8 cellular contexts compared by ENCODE assay signal in genomic region chr15:59247364-59247763, GRCh38. TPM values are rescaled to one million over a fixed set of nuclear protein-coding genes. Genes with fewer than 3 reads are reported as not detected.
A peak's percentile ranks its signal among the peaks of the same experiment; 100 is the strongest.
DNase-seq lines count a peak whose midpoint lies in the region; ATAC-seq and TF ChIP-seq lines count a peak whose summit lies in the region.

No MANE protein-coding gene starts in this region.

- no peak for ATAC-seq in GM19463 (IDR thresholded peaks at IDR 0.05; ENCODE audit: unreplicated experiment)

- no peaks in the 10 kb centered on the region for H3K36me3 ChIP-seq in cardiac muscle cell

- no peaks in the 10 kb centered on the region for H3K27me3 ChIP-seq in cardiac muscle cell

- no peaks in the 10 kb centered on the region for H3K4me1 ChIP-seq in cardiac muscle cell (ENCODE audit: low read depth)

- H3K9me3 ChIP-seq in cardiac muscle cell (ENCODE audit: low read depth), result no peaks in the 10 kb centered on the region

- peak; percentile 69 for TF ChIP-seq CTCF in cardiac muscle cell (IDR thresholded peaks at IDR 0.05; ENCODE audit: low read depth, low read length)

- H3K27ac ChIP-seq in cardiac muscle cell, result no peak overlapping the region

- DNase-seq in COLO668 (lab: John Stamatoyannopoulos, UW; ENCODE audit: unreplicated experiment) (peak; percentile 44), HS-27A (ENCODE audit: low read depth) (peak; percentile 39), SHP77 (lab: John Stamatoyannopoulos, UW) (peak; percentile 30 to 43), cardiac muscle cell (ENCODE audit: low read depth in 1 of 2, low spot score in 1 of 2) (peak; percentile 87 to 89), putamen (ENCODE audit: low spot score) (peak; percentile 58), foreskin melanocyte (no peak)
- peak; percentile 39 for DNase-seq in activated naive CD4-positive, alpha-beta T cell treated with anti-CD3 and anti-CD28 coated beads, Interleukin-2, amount 50 U/mL, for 16 hours

- no peak overlapping the region for H3K4me3 ChIP-seq in cardiac muscle cell

RNA-seq across cellular contexts. Expression of gene LDHAL6B, which starts 40.7 kb away (rescaled TPM):
- total RNA-seq in cardiac muscle cell, result not detected in 2 replicates
- not detected in 2 replicates for polyA plus RNA-seq in cardiac muscle cell
